8 cellular contexts compared by ENCODE assay signal in genomic region chr10:86413046-86413728, GRCh38. TPM values are rescaled to one million over a fixed set of nuclear protein-coding genes. Genes with fewer than 3 reads are reported as not detected.
A peak's percentile ranks its signal among the peaks of the same experiment; 100 is the strongest.
DNase-seq lines count a peak whose midpoint lies in the region; ATAC-seq lines count a peak whose summit lies in the region.

No MANE protein-coding gene starts in this region.

- H3K4me3 Mint-ChIP-seq in CD4-positive, CD25-positive, alpha-beta regulatory T cell = peak overlapping the region; percentile 58 to 84 (median 78)
- H3K4me3 Mint-ChIP-seq in activated T-helper 1 cell treated with anti-CD3 and anti-CD28 coated beads, Interleukin-12 subunit alpha, Interleukin-12 subunit beta, Interleukin-2, Interleukin-4 antibody, amounts not matched to agents 30 ng/mL and 10 ng/mL and 1 ng/mL, durations not matched to agents 14 hours and 24 hours and 36 hours = peak overlapping the region; percentile 42
- H3K4me3 Mint-ChIP-seq in stimulated activated effector memory CD8-positive, alpha-beta T cell treated with anti-CD3 and anti-CD28 coated beads, Interleukin-12 subunit alpha, Interleukin-12 subunit beta, amount 100 ng/mL, for 72 hours = peak overlapping the region; percentile 50

- DNase-seq in CD4-positive, CD25-positive, alpha-beta regulatory T cell = peak in 2 of 3 donors; percentile 63 to 78
- no peak for DNase-seq in activated T-helper 1 cell treated with anti-CD3 and anti-CD28 coated beads, Interleukin-12 subunit alpha, Interleukin-12 subunit beta, Interleukin-2, Interleukin-4 antibody, amounts not matched to agents 30 ng/mL and 10 ng/mL and 1 ng/mL, durations not matched to agents 14 hours and 24 hours and 36 hours (ENCODE audit: low spot score)
- no peak for DNase-seq in stimulated activated effector memory CD8-positive, alpha-beta T cell treated with anti-CD3 and anti-CD28 coated beads, Interleukin-12 subunit alpha, Interleukin-12 subunit beta, amount 100 ng/mL, for 72 hours (ENCODE audit: low spot score in 2 of 2)
- DNase-seq in SW 1271 (lab: John Stamatoyannopoulos, UW) (no peak), NCI-H69 (lab: John Stamatoyannopoulos, UW) (no peak), middle frontal gyrus (ENCODE audit: extremely low spot score, low spot score) (no peak)

- peak overlapping the region; percentile 80 for H3K4me3 ChIP-seq in CD4-positive, CD25-positive, alpha-beta regulatory T cell (ENCODE audit: low read depth, low read length)

- peaks cover 37% of the 10 kb centered on the region for H3K4me1 ChIP-seq in CD4-positive, CD25-positive, alpha-beta regulatory T cell (ENCODE audit: control insufficient read depth, insufficient read depth, low read length, poor library complexity, severe bottlenecking)

- H3K9me3 Mint-ChIP-seq in CD4-positive, CD25-positive, alpha-beta regulatory T cell = peaks cover 0 to 1% (median 0%) of the 10 kb centered on the region in 7 donors
- peaks cover 7% of the 10 kb centered on the region for H3K9me3 Mint-ChIP-seq in activated T-helper 1 cell treated with anti-CD3 and anti-CD28 coated beads, Interleukin-12 subunit alpha, Interleukin-12 subunit beta, Interleukin-2, Interleukin-4 antibody, amounts not matched to agents 30 ng/mL and 10 ng/mL and 1 ng/mL, durations not matched to agents 14 hours and 24 hours and 36 hours
- peaks cover 6% of the 10 kb centered on the region for H3K9me3 Mint-ChIP-seq in stimulated activated effector memory CD8-positive, alpha-beta T cell treated with anti-CD3 and anti-CD28 coated beads, Interleukin-12 subunit alpha, Interleukin-12 subunit beta, amount 100 ng/mL, for 72 hours

- H3K27me3 ChIP-seq in CD4-positive, CD25-positive, alpha-beta regulatory T cell (ENCODE audit: control insufficient read depth, insufficient read depth, low read length) = no peaks in the 10 kb centered on the region

- H3K27me3 Mint-ChIP-seq in CD4-positive, CD25-positive, alpha-beta regulatory T cell = peaks cover 4% of the 10 kb centered on the region
- H3K27me3 Mint-ChIP-seq in activated T-helper 1 cell treated with anti-CD3 and anti-CD28 coated beads, Interleukin-12 subunit alpha, Interleukin-12 subunit beta, Interleukin-2, Interleukin-4 antibody, amounts not matched to agents 30 ng/mL and 10 ng/mL and 1 ng/mL, durations not matched to agents 14 hours and 24 hours and 36 hours (ENCODE audit: insufficient read depth) = peaks cover 7% of the 10 kb centered on the region

- no peaks in the 10 kb centered on the region for H3K36me3 Mint-ChIP-seq in CD4-positive, CD25-positive, alpha-beta regulatory T cell
- peaks cover 6% of the 10 kb centered on the region for H3K36me3 Mint-ChIP-seq in activated T-helper 1 cell treated with anti-CD3 and anti-CD28 coated beads, Interleukin-12 subunit alpha, Interleukin-12 subunit beta, Interleukin-2, Interleukin-4 antibody, amounts not matched to agents 30 ng/mL and 10 ng/mL and 1 ng/mL, durations not matched to agents 14 hours and 24 hours and 36 hours (ENCODE audit: low read depth)
- H3K36me3 Mint-ChIP-seq in stimulated activated effector memory CD8-positive, alpha-beta T cell treated with anti-CD3 and anti-CD28 coated beads, Interleukin-12 subunit alpha, Interleukin-12 subunit beta, amount 100 ng/mL, for 72 hours = no peaks in the 10 kb centered on the region

- H3K9me3 ChIP-seq in CD4-positive, CD25-positive, alpha-beta regulatory T cell (ENCODE audit: control insufficient read depth in 2 of 2, low read length in 2 of 2) = no peaks in the 10 kb centered on the region

- H3K27ac ChIP-seq in CD4-positive, CD25-positive, alpha-beta regulatory T cell (ENCODE audit: insufficient read depth, low read length, poor library complexity, severe bottlenecking) = peak overlapping the region; percentile 71

- H3K4me1 Mint-ChIP-seq in CD4-positive, CD25-positive, alpha-beta regulatory T cell = peaks cover 30 to 66% (median 39%) of the 10 kb centered on the region in 4 donors
- peaks cover 36% of the 10 kb centered on the region for H3K4me1 Mint-ChIP-seq in activated T-helper 1 cell treated with anti-CD3 and anti-CD28 coated beads, Interleukin-12 subunit alpha, Interleukin-12 subunit beta, Interleukin-2, Interleukin-4 antibody, amounts not matched to agents 30 ng/mL and 10 ng/mL and 1 ng/mL, durations not matched to agents 14 hours and 24 hours and 36 hours (ENCODE audit: low read depth)
- H3K4me1 Mint-ChIP-seq in stimulated activated effector memory CD8-positive, alpha-beta T cell treated with anti-CD3 and anti-CD28 coated beads, Interleukin-12 subunit alpha, Interleukin-12 subunit beta, amount 100 ng/mL, for 72 hours = peaks cover 22% of the 10 kb centered on the region

- intact Hi-C loops in activated T-helper 1 cell treated with anti-CD3 and anti-CD28 coated beads, Interleukin-12 subunit alpha, Interleukin-12 subunit beta, Interleukin-2, Interleukin-4 antibody, amounts not matched to agents 30 ng/mL and 10 ng/mL and 1 ng/mL, durations not matched to agents 14 hours and 24 hours and 36 hours (cut with micrococcal nuclease) = loop anchor here (1.0 kb wide), 1 partner anchor 13 kb away; no protein-coding TSS in a partner anchor

- peak overlapping the region in 2 of 3 donors; percentile 88 to 95 for H3K27ac Mint-ChIP-seq in CD4-positive, CD25-positive, alpha-beta regulatory T cell
- H3K27ac Mint-ChIP-seq in activated T-helper 1 cell treated with anti-CD3 and anti-CD28 coated beads, Interleukin-12 subunit alpha, Interleukin-12 subunit beta, Interleukin-2, Interleukin-4 antibody, amounts not matched to agents 30 ng/mL and 10 ng/mL and 1 ng/mL, durations not matched to agents 14 hours and 24 hours and 36 hours = peak overlapping the region; percentile 84
- peak overlapping the region; percentile 92 for H3K27ac Mint-ChIP-seq in stimulated activated effector memory CD8-positive, alpha-beta T cell treated with anti-CD3 and anti-CD28 coated beads, Interleukin-12 subunit alpha, Interleukin-12 subunit beta, amount 100 ng/mL, for 72 hours

- peak; percentile 74 to 80 for ATAC-seq in CD4-positive, CD25-positive, alpha-beta regulatory T cell (ENCODE audit: low read depth in 2 of 2)
- peak; percentile 71 for ATAC-seq in GM19351 (IDR thresholded peaks at IDR 0.05; ENCODE audit: unreplicated experiment)
- ATAC-seq in HG03280 (IDR thresholded peaks at IDR 0.05; ENCODE audit: unreplicated experiment) = peak; percentile 61
- ATAC-seq in stimulated activated effector memory CD8-positive, alpha-beta T cell treated with anti-CD3 and anti-CD28 coated beads, Interleukin-12 subunit alpha, Interleukin-12 subunit beta, amount 100 ng/mL, for 72 hours = peak; percentile 69

- no peaks in the 10 kb centered on the region for H3K36me3 ChIP-seq in CD4-positive, CD25-positive, alpha-beta regulatory T cell (ENCODE audit: control insufficient read depth, insufficient read depth, low read length)

RNA-seq across cellular contexts. Expression of gene GRID1, which starts 46.6 kb away (rescaled TPM):
- total RNA-seq in CD4-positive, CD25-positive, alpha-beta regulatory T cell = not detected
- not detected for polyA plus RNA-seq in CD4-positive, CD25-positive, alpha-beta regulatory T cell
- not detected in 2 replicates for total RNA-seq in activated T-helper 1 cell treated with anti-CD3 and anti-CD28 coated beads, Interleukin-12 subunit alpha, Interleukin-12 subunit beta, Interleukin-2, Interleukin-4 antibody, amounts not matched to agents 30 ng/mL and 10 ng/mL and 1 ng/mL, durations not matched to agents 14 hours and 24 hours and 36 hours

Comparison
In these comparisons a context has a peak if more than half of its experiments do, and no peak if none do; other contexts are left out.
1. DNase-seq: peak in CD4-positive, CD25-positive, alpha-beta regulatory T cell (2 of 3); none in activated T-helper 1 cell treated with anti-CD3 and anti-CD28 coated beads, Interleukin-12 subunit alpha, Interleukin-12 subunit beta, Interleukin-2, Interleukin-4 antibody, amounts not matched to agents 30 ng/mL and 10 ng/mL and 1 ng/mL, durations not matched to agents 14 hours and 24 hours and 36 hours (single experiment), stimulated activated effector memory CD8-positive, alpha-beta T cell treated with anti-CD3 and anti-CD28 coated beads, Interleukin-12 subunit alpha, Interleukin-12 subunit beta, amount 100 ng/mL, for 72 hours (0 of 2), SW 1271 (0 of 2), NCI-H69 (single experiment) and middle frontal gyrus (single experiment).
2. Peak in every context shown above with its lines, with median percentiles within 50 percentile points of each other: ATAC-seq, H3K27ac Mint-ChIP-seq and H3K4me3 Mint-ChIP-seq.